In the genomic region with DNA sequence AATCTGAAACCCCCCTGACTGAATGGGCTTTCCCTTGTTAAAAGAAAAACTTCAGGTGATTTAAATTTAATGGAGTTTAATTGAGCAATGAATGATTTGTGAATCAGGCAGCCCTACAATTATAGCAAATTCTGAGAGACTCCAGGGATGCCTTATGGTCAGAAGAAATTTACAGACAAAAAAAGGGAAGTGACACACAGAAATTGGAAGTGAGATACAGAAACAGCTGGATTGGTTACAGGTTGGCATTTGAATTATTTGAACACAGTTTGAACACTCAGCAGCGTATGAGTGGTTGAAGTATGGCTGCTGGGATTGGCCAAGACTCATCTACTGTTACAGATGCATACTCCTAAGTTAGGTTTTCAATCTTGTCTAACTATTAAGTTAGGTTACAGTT, we compare ENCODE assay signal across 32 cellular contexts. TPM values are rescaled to one million over a fixed set of nuclear protein-coding genes. Genes with fewer than 3 reads are reported as not detected.
A peak's percentile ranks its signal among the peaks of the same experiment; 100 is the strongest.
DNase-seq lines count a peak whose midpoint lies in the region; ATAC-seq, FAIRE-seq and TF ChIP-seq lines count a peak whose summit lies in the region.
"Had no signal": no experiment of that assay in that cellular context is flagged by ENCODE, and none has a peak within 500 bp of the region (broad histone marks: within the 10 kb centered on the region; RNA-seq: fewer than 3 reads in every experiment).

No MANE protein-coding gene starts in this region.

- DNase-seq in GM12891 (ENCODE audit: insufficient read length, low spot score): no peak
- peak; percentile 5 to 56 for DNase-seq in NOMO-1 (lab: John Stamatoyannopoulos, UW; ENCODE audit: unreplicated experiment in 2 of 2)
- no peak for DNase-seq in tibial nerve (ENCODE audit: low spot score in 2 of 2)
- no peak for DNase-seq in heart right ventricle
- no peak for DNase-seq in D341Med (ENCODE audit: low spot score)
- DNase-seq in activated CD4-positive, alpha-beta T cell treated with anti-CD3 and anti-CD28 coated beads for 48 hours: no peak
- DNase-seq: activated CD4-positive, alpha-beta memory T cell treated with anti-CD3 and anti-CD28 coated beads, Interleukin-2, amount 10 ng/mL, durations not matched to agents 7 days and 5 days; activated gamma-delta T cell; activated naive CD8-positive, alpha-beta T cell treated with anti-CD3 and anti-CD28 coated beads, Interleukin-2, amount 50 U/mL, for 24 hours; activated T-cell treated with anti-CD3 and anti-CD28 coated beads for 4 hours; AML-193; CD8-positive, alpha-beta memory T cell; effector memory CD4-positive, alpha-beta T cell; foreskin keratinocyte; GF-D8; left lung; natural killer cell; NCI-H1092 treated with DMSO at 0.1 percent for 48 hours; NCI-H2107; NCI-H510A treated with DMSO at 0.1 percent for 48 hours; NK-92 treated with Interleukin-12 subunit alpha and Interleukin-12 subunit beta, amount 100 ng/mL, for 24 hours; stimulated activated CD4-positive, alpha-beta T cell treated with anti-CD3 and anti-CD28 coated beads, Interleukin-4, amount 100 ng/mL, for 4 hours; stimulated activated naive CD8-positive, alpha-beta T cell treated with anti-CD3 and anti-CD28 coated beads, Interleukin-15, amount 100 ng/mL, for 72 hours; tibial artery had no signal

- no peak for FAIRE-seq in GM12891 (lab: Jason Lieb, UNC)
- FAIRE-seq: HTR-8/SVneo had no signal

- ATAC-seq in GM21390 (IDR thresholded peaks at IDR 0.05; ENCODE audit: unreplicated experiment): peak; percentile 53
- ATAC-seq in HG03060 (IDR thresholded peaks at IDR 0.05; ENCODE audit: low read depth, unreplicated experiment): peak; percentile 46
- ATAC-seq in heart right ventricle: no peak
- ATAC-seq: activated naive CD8-positive, alpha-beta T cell treated with anti-CD3 and anti-CD28 coated beads, Interleukin-2, amount 50 U/mL, for 24 hours; foreskin keratinocyte; HCT116; left lung; natural killer cell; stimulated activated naive CD8-positive, alpha-beta T cell treated with anti-CD3 and anti-CD28 coated beads, Interleukin-15, amount 100 ng/mL, for 72 hours had no signal

- TF ChIP-seq CTCF in tibial nerve (IDR thresholded peaks at IDR 0.05) (no peak), heart right ventricle (IDR thresholded peaks at IDR 0.05) (no peak)

- H3K9me3 ChIP-seq in tibial nerve: peaks cover 0 to 21% (median 5%) of the 10 kb centered on the region in 4 donors
- H3K9me3 ChIP-seq in heart right ventricle: peaks cover 0 to 37% (median 12%) of the 10 kb centered on the region in 11 donors
- H3K9me3 ChIP-seq: tibial artery had no signal

- H3K27me3 ChIP-seq in tibial nerve (no peaks in the 10 kb centered on the region), heart right ventricle (no peaks in the 10 kb centered on the region)
- H3K27me3 ChIP-seq: foreskin keratinocyte, left lung, tibial artery had no signal

- no peaks in the 10 kb centered on the region for H3K4me1 ChIP-seq in tibial nerve
- H3K4me1 ChIP-seq in heart right ventricle: no peaks in the 10 kb centered on the region
- H3K4me1 ChIP-seq: foreskin keratinocyte, left lung, tibial artery had no signal

- TF ChIP-seq POLR2A in GM12891 (IDR thresholded peaks at IDR 0.05; ENCODE audit: low read depth, low read length): no peak
- TF ChIP-seq POLR2A in tibial nerve (IDR thresholded peaks at IDR 0.05): no peak

- H3K4me3 ChIP-seq in tibial nerve (no peak overlapping the region), heart right ventricle (no peak overlapping the region)
- H3K4me3 ChIP-seq: left lung, tibial artery had no signal

- H3K27ac ChIP-seq in tibial nerve (no peak overlapping the region), heart right ventricle (no peak overlapping the region)
- H3K27ac ChIP-seq: foreskin keratinocyte, left lung, tibial artery had no signal

- no peak for TF ChIP-seq EP300 in tibial nerve (IDR thresholded peaks at IDR 0.05)

- WGBS in tibial nerve, 2 donors: 86% methylated on average over 1 of the region's 1 CpG
- WGBS in heart right ventricle, 2 donors: 69 to 70% methylated on average over 1 of the region's 1 CpG

- intact Hi-C loops in heart right ventricle (cut with DNase I): no loop called here

- H3K36me3 ChIP-seq in tibial nerve: no peaks in the 10 kb centered on the region
- no peaks in the 10 kb centered on the region for H3K36me3 ChIP-seq in heart right ventricle
- H3K36me3 ChIP-seq: left lung, tibial artery had no signal

TF ChIP-seq in GM12891, 5 proteins besides CTCF, POLR2A, EP300 and RAD21:
- peak; percentile 88 for TF ChIP-seq SPI1 (IDR thresholded peaks at IDR 0.05; ENCODE audit: low read depth, low read length)
- no peak for TF ChIP-seq POLR2AphosphoS5 (IDR thresholded peaks at IDR 0.05; ENCODE audit: low read depth, low read length)
TF ChIP-seq in GM12891: peak in this region for 1.

RNA-seq across cellular contexts. Expression of gene CPHXL, which starts 19.0 kb away (rescaled TPM):
- not detected for polyA plus RNA-seq in GM12891 (2012; ENCODE audit: low read depth, missing spikeins)
- not detected for total RNA-seq in tibial nerve
- not detected for total RNA-seq in heart right ventricle
- polyA plus RNA-seq in heart right ventricle: not detected
- total RNA-seq: A172; activated CD4-positive, alpha-beta memory T cell treated with anti-CD3 and anti-CD28 coated beads, Interleukin-2, amount 10 ng/mL, durations not matched to agents 7 days and 5 days; CD8-positive, alpha-beta memory T cell; foreskin keratinocyte; left lung; mesothelial cell of epicardium; natural killer cell; osteocyte had no signal
- polyA plus RNA-seq: CD8-positive, alpha-beta memory T cell; esophagus; foreskin keratinocyte had no signal

RNA-seq across cellular contexts. Expression of gene DUXB, which starts 44.0 kb away (rescaled TPM):
- polyA plus RNA-seq in GM12891 (2012; ENCODE audit: low read depth, missing spikeins): not detected
- total RNA-seq in tibial nerve: not detected
- not detected for total RNA-seq in heart right ventricle
- not detected for polyA plus RNA-seq in heart right ventricle
- total RNA-seq: A172; activated CD4-positive, alpha-beta memory T cell treated with anti-CD3 and anti-CD28 coated beads, Interleukin-2, amount 10 ng/mL, durations not matched to agents 7 days and 5 days; CD8-positive, alpha-beta memory T cell; foreskin keratinocyte; left lung; mesothelial cell of epicardium; natural killer cell; osteocyte had no signal
- polyA plus RNA-seq: CD8-positive, alpha-beta memory T cell; esophagus; foreskin keratinocyte had no signal

Comparison
In these comparisons a context has a peak if more than half of its experiments do, and no peak if none do; other contexts are left out.
1. DNase-seq: peak in NOMO-1 (2 of 2); none in GM12891 (single experiment), tibial nerve (0 of 2), heart right ventricle (0 of 2), D341Med (single experiment) and activated CD4-positive, alpha-beta T cell treated with anti-CD3 and anti-CD28 coated beads for 48 hours (single experiment).
2. ATAC-seq: peak in GM21390 (single experiment) and HG03060 (single experiment); none in heart right ventricle (0 of 8).